In the genomic region with DNA sequence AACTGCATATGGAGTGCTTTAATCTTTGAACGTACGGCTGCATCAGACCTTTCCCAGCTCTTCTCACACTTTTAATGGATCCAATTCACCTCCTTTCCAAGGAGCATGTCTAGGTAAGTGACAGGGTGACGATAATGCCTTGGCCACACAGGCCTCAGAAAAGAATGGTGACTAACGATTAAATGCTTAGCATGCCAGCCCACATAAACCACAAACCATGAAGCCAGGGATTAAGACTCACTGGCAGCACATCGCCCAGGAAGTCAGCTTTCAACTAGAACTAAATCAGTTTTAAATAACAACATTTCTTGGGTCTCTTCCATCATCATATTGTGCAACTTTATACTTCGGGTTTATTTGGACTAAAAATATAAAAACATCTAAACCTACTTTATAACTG, we compare ENCODE assay signal across 8 cellular contexts. TPM values are rescaled to one million over a fixed set of nuclear protein-coding genes. Genes with fewer than 3 reads are reported as not detected.
DNase-seq lines count a peak whose midpoint lies in the region; ATAC-seq, FAIRE-seq and TF ChIP-seq lines count a peak whose summit lies in the region.

No MANE protein-coding gene starts in this region.

- DNase-seq in Right ventricle myocardium inferior (ENCODE audit: missing footprints) = no peak
- no peak for DNase-seq in cardiac septum (ENCODE audit: low spot score)
- peak; percentile 68 for DNase-seq in activated CD8-positive, alpha-beta T cell treated with anti-CD3 and anti-CD28 coated beads, Interleukin-2, amount 10 ng/mL, durations not matched to agents 7 days and 5 days
- peak; percentile 29 for DNase-seq in hepatic stellate cell (ENCODE audit: low spot score)
- DNase-seq in urothelium cell line (ENCODE audit: low spot score) = peak; percentile 74
- DNase-seq in iPS-NIHi7 (ENCODE audit: extremely low spot score) = no peak
- DNase-seq in GM20000 (ENCODE audit: low spot score) = no peak

- TF ChIP-seq CTCF in GM20000 (IDR thresholded peaks at IDR 0.05; ENCODE audit: extremely low read depth, missing control alignments) = no peak

- no peaks in the 10 kb centered on the region for H3K27me3 Mint-ChIP-seq in activated CD8-positive, alpha-beta T cell treated with anti-CD3 and anti-CD28 coated beads, Interleukin-2, amount 10 ng/mL, durations not matched to agents 7 days and 5 days (ENCODE audit: low read depth)

- CTCF ChIA-PET in activated CD8-positive, alpha-beta T cell treated with anti-CD3 and anti-CD28 coated beads, Interleukin-2, amount 10 ng/mL, durations not matched to agents 7 days and 5 days (lab: Charles Lee) = no interaction called here

- POLR2A ChIA-PET in activated CD8-positive, alpha-beta T cell treated with anti-CD3 and anti-CD28 coated beads, Interleukin-2, amount 10 ng/mL, durations not matched to agents 7 days and 5 days (lab: Charles Lee) = interaction anchor here (0.6 kb wide), 1 partner anchor 364 kb away, joined by 3 read pairs; no protein-coding TSS in a partner anchor

- H3K27ac Mint-ChIP-seq in activated CD8-positive, alpha-beta T cell treated with anti-CD3 and anti-CD28 coated beads, Interleukin-2, amount 10 ng/mL, durations not matched to agents 7 days and 5 days = peak overlapping the region; percentile 2

- intact Hi-C loops in Right ventricle myocardium inferior (cut with DNase I) = no loop called here
- intact Hi-C loops in cardiac septum (cut with DNase I) = no loop called here

- H3K4me3 Mint-ChIP-seq in activated CD8-positive, alpha-beta T cell treated with anti-CD3 and anti-CD28 coated beads, Interleukin-2, amount 10 ng/mL, durations not matched to agents 7 days and 5 days = no peak overlapping the region

- peak; percentile 92 for FAIRE-seq in urothelium cell line (lab: Jason Lieb, UNC)

- no peaks in the 10 kb centered on the region for H3K9me3 Mint-ChIP-seq in activated CD8-positive, alpha-beta T cell treated with anti-CD3 and anti-CD28 coated beads, Interleukin-2, amount 10 ng/mL, durations not matched to agents 7 days and 5 days (ENCODE audit: insufficient read depth)

- no peaks in the 10 kb centered on the region for H3K36me3 Mint-ChIP-seq in activated CD8-positive, alpha-beta T cell treated with anti-CD3 and anti-CD28 coated beads, Interleukin-2, amount 10 ng/mL, durations not matched to agents 7 days and 5 days (ENCODE audit: low read depth)

- H3K4me1 Mint-ChIP-seq in activated CD8-positive, alpha-beta T cell treated with anti-CD3 and anti-CD28 coated beads, Interleukin-2, amount 10 ng/mL, durations not matched to agents 7 days and 5 days (ENCODE audit: low read depth) = peaks cover 17% of the 10 kb centered on the region

- ATAC-seq in Right ventricle myocardium inferior (peak; percentile 57), HG02610 (IDR thresholded peaks at IDR 0.05; ENCODE audit: unreplicated experiment) (no peak)
- ATAC-seq in activated CD8-positive, alpha-beta T cell treated with anti-CD3 and anti-CD28 coated beads, Interleukin-2, amount 10 ng/mL, durations not matched to agents 7 days and 5 days = peak; percentile 83

RNA-seq across cellular contexts. Expression of a gene that starts 28.7 kb away (rescaled TPM):
- total RNA-seq in Right ventricle myocardium inferior = 12.1 TPM
- total RNA-seq in cardiac septum = 83.1 TPM
- total RNA-seq in activated CD8-positive, alpha-beta T cell treated with anti-CD3 and anti-CD28 coated beads, Interleukin-2, amount 10 ng/mL, durations not matched to agents 7 days and 5 days = 10 to 100 TPM; 43.7 to 44.7 TPM

Comparison
In these comparisons a context has a peak if more than half of its experiments do, and no peak if none do; other contexts are left out.
1. DNase-seq: peak in activated CD8-positive, alpha-beta T cell treated with anti-CD3 and anti-CD28 coated beads, Interleukin-2, amount 10 ng/mL, durations not matched to agents 7 days and 5 days (single experiment), hepatic stellate cell (single experiment) and urothelium cell line (single experiment); none in Right ventricle myocardium inferior (single experiment), cardiac septum (single experiment), iPS-NIHi7 (single experiment) and GM20000 (single experiment).